8 cellular contexts compared by ENCODE assay signal in the genomic region with DNA sequence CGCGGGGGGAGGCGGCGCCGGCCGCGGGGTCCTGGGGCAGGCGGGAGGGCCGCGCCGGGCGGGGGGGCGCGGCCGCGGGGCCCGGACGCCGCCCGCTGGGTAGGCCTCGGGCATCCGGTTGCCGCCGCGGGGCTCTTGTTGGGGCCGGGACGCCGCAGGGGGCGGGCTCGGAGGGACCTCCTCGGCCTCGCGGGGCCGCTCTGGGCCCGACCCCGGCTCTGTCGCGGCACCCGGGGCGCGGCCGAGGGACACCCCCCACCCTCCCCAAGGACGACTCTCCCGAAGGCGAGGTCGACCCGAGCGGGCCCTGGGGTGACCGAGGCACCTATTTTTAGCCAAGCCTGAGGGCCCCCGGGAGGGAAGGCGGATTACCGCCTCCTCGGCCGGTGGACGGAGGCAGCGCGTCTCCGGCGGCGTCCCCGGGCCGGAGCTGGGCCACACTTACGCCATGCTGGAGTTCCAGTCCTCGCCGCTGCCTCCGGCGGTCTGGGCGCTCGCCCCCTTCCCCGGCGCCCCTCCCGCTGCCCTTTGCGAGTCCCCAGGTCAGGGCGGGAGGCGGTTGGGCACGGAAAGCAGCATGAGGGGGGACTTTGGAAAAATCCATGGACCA. TPM values are rescaled to one million over a fixed set of nuclear protein-coding genes. Genes with fewer than 3 reads are reported as not detected.
DNase-seq lines count a peak whose midpoint lies in the region; ATAC-seq lines count a peak whose summit lies in the region.

No MANE protein-coding gene starts in this region.

- H3K27ac ChIP-seq in HUES6 (ENCODE audit: low read depth, low read length) (peak overlapping the region; percentile 93), ectodermal cell (ENCODE audit: insufficient read depth, low read depth, low read length, poor library complexity, severe bottlenecking) (peak overlapping the region; percentile 19), mesodermal cell (ENCODE audit: low read depth, low read length, severe bottlenecking) (peak overlapping the region; percentile 84)

- peak; percentile 52 for ATAC-seq in GM21390 (IDR thresholded peaks at IDR 0.05; ENCODE audit: unreplicated experiment)

- H3K4me1 ChIP-seq in HUES6 (ENCODE audit: control insufficient read depth, insufficient read depth, low read length), result peaks cover 34% of the 10 kb centered on the region
- H3K4me1 ChIP-seq in ectodermal cell (ENCODE audit: control insufficient read depth, insufficient read depth, low read length), result peaks cover 3% of the 10 kb centered on the region
- peaks cover 25% of the 10 kb centered on the region for H3K4me1 ChIP-seq in mesodermal cell (ENCODE audit: control insufficient read depth, insufficient read depth, low read length, poor library complexity, severe bottlenecking)

- H3K9me3 ChIP-seq in HUES6 (ENCODE audit: control insufficient read depth, insufficient read depth, low read depth, low read length) (no peaks in the 10 kb centered on the region), ectodermal cell (ENCODE audit: control insufficient read depth, low read length) (no peaks in the 10 kb centered on the region), mesodermal cell (ENCODE audit: control insufficient read depth, low read length) (no peaks in the 10 kb centered on the region)

- H3K27me3 ChIP-seq in HUES6 (ENCODE audit: control insufficient read depth, insufficient read depth, low read length), result no peaks in the 10 kb centered on the region
- no peaks in the 10 kb centered on the region for H3K27me3 ChIP-seq in ectodermal cell (ENCODE audit: control insufficient read depth, insufficient read depth, low read length, poor library complexity, severe bottlenecking)

- H3K4me3 ChIP-seq in HUES6 (ENCODE audit: low read depth, low read length), result peak overlapping the region; percentile 72
- peak overlapping the region; percentile 82 for H3K4me3 ChIP-seq in ectodermal cell (ENCODE audit: insufficient read depth, low read depth, low read length)
- peak overlapping the region; percentile 84 for H3K4me3 ChIP-seq in mesodermal cell (ENCODE audit: extremely low read depth, insufficient read depth, low read length, poor library complexity, severe bottlenecking)

- H3K36me3 ChIP-seq in HUES6 (ENCODE audit: control insufficient read depth, insufficient read depth, low read length), result peaks cover 7% of the 10 kb centered on the region
- H3K36me3 ChIP-seq in ectodermal cell (ENCODE audit: control insufficient read depth, insufficient read depth, low read length), result no peaks in the 10 kb centered on the region
- peaks cover 11% of the 10 kb centered on the region for H3K36me3 ChIP-seq in mesodermal cell (ENCODE audit: control insufficient read depth, insufficient read depth, low read length)

- peak; percentile 82 for DNase-seq in COLO668 (lab: John Stamatoyannopoulos, UW; ENCODE audit: unreplicated experiment)
- DNase-seq in activated CD4-positive, alpha-beta T cell treated with anti-CD3 and anti-CD28 coated beads, Interleukin-2, amount 50 U/mL, for 1 hour, result peak; percentile 40
- peak; percentile 34 to 43 for DNase-seq in stimulated activated CD8-positive, alpha-beta memory T cell treated with anti-CD3 and anti-CD28 coated beads, Interleukin-15, amount 100 ng/mL, for 48 hours (ENCODE audit: low read depth in 2 of 2)
- DNase-seq in cortex of kidney (lab: John Stamatoyannopoulos, UW), result no peak

- WGBS in ectodermal cell, 2 experiments, result 0% methylated on average over 76 of the region's 76 CpGs
- WGBS in mesodermal cell (ENCODE audit: insufficient coverage in 2 of 2), 2 experiments, result 0% methylated on average over 39 to 73 of the region's 76 CpGs

- H3K9ac ChIP-seq in HUES6 (ENCODE audit: low read length), result peak overlapping the region; percentile 94

RNA-seq across cellular contexts. Expression of a gene that starts 0.5 kb away (rescaled TPM):
- 171 TPM for polyA plus RNA-seq in ectodermal cell (2013, experiment 1 of 4)
- 163 TPM for polyA plus RNA-seq in ectodermal cell (2013, experiment 2 of 4)
- polyA plus RNA-seq in ectodermal cell (2013, experiment 3 of 4), result 133 TPM
- 148 TPM for polyA plus RNA-seq in ectodermal cell (2013, experiment 4 of 4)
- polyA plus RNA-seq in mesodermal cell (2013, experiment 1 of 2), result 148 TPM
- polyA plus RNA-seq in mesodermal cell (2013, experiment 2 of 2), result 189 TPM

Comparison
In these comparisons a context has a peak if more than half of its experiments do, and no peak if none do; other contexts are left out.
1. H3K27ac ChIP-seq: peak in every context shown above with its lines; median percentile 93 in HUES6; 84 in mesodermal cell; 19 in ectodermal cell.